In the genomic region with DNA sequence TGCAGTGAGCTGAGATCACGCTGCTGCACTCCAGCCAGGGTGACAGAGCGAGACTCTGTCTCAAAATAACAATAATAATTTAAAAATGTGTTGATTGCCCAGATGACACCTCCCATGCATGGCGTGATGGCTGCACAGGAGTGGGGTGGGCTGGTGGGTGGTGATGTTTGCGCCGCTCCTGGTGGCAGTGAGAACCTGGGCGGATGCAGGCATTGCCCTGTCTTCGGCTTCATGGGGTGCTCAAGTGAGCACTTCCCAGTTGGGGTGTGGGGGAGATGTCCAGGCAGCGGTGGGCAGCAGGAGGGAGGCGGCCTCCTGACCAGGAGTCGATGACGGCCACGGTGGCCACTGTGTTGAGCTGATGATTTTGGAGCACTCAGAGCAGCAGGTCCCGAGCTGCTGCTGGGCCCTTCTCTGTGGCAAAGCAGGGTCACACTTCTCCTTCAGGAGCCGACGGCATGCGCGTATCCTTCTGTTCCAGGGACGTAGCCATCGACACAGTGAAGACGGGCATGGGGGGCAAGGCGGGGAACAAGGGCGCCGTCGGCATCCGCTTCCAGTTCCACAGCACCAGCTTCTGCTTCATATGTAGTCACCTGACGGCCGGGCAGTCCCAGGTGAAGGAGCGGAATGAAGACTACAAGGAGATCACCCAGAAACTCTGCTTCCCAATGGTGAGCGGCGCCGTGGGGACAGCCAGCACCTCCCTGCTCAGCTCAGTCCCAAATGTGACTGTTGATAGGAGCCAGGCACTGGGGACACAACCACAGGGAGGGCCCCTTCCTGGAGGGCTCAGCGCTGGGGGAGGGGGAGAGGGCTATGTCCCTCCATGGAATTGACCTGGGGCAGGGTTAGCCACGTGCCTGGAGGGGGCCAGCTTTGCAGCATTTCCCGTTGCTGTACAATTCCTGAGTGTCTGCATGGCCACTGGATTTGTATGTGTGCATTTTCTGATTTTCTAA, we compare ENCODE assay signal across 2 cellular contexts.
TF ChIP-seq lines count a peak whose summit lies in the region.

No MANE protein-coding gene starts in this region.

TF ChIP-seq in SK-N-SH, 30 proteins besides CTCF, POLR2A, EP300 and RAD21:
- TF ChIP-seq JUND (IDR thresholded peaks at IDR 0.05) (no peak), MEF2A (IDR thresholded peaks at IDR 0.05; ENCODE audit: borderline replicate concordance, low read depth) (no peak), TAF1 (IDR thresholded peaks at IDR 0.05; ENCODE audit: borderline replicate concordance, low read depth, low read length) (no peak), ELF1 (IDR thresholded peaks at IDR 0.05) (no peak), MXI1 (IDR thresholded peaks at IDR 0.05; ENCODE audit: low read depth, low read length) (no peak), RXRA (IDR thresholded peaks at IDR 0.05; ENCODE audit: borderline replicate concordance, low read depth) (no peak), GABPA (IDR thresholded peaks at IDR 0.05; ENCODE audit: low read depth) (no peak), TCF12 (IDR thresholded peaks at IDR 0.05) (no peak), REST (IDR thresholded peaks at IDR 0.05; ENCODE audit: low read depth, low read length) (no peak), NFIC (IDR thresholded peaks at IDR 0.05; ENCODE audit: borderline replicate concordance) (no peak), YY1 (IDR thresholded peaks at IDR 0.05; ENCODE audit: low read depth) (no peak), RFX5 (IDR thresholded peaks at IDR 0.05; ENCODE audit: low read length) (no peak), SIN3A (IDR thresholded peaks at IDR 0.05; ENCODE audit: borderline replicate concordance, low read depth, low read length) (no peak), SMC3 (IDR thresholded peaks at IDR 0.05; ENCODE audit: low read depth, low read length) (no peak)
- TF ChIP-seq, protein P1, sequence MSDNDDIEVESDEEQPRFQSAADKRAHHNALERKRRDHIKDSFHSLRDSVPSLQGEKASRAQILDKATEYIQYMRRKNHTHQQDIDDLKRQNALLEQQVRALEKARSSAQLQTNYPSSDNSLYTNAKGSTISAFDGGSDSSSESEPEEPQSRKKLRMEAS (IDR thresholded peaks at IDR 0.05; ENCODE audit: low read depth), result no peak
- TF ChIP-seq, protein P2, sequence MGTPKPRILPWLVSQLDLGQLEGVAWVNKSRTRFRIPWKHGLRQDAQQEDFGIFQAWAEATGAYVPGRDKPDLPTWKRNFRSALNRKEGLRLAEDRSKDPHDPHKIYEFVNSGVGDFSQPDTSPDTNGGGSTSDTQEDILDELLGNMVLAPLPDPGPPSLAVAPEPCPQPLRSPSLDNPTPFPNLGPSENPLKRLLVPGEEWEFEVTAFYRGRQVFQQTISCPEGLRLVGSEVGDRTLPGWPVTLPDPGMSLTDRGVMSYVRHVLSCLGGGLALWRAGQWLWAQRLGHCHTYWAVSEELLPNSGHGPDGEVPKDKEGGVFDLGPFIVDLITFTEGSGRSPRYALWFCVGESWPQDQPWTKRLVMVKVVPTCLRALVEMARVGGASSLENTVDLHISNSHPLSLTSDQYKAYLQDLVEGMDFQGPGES (IDR thresholded peaks at IDR 0.05; ENCODE audit: low read depth, low read length), result no peak

TF ChIP-seq in endothelial cell of umbilical vein, 7 proteins besides CTCF, POLR2A, EP300 and RAD21:
- TF ChIP-seq, protein P1 (IDR thresholded peaks at IDR 0.05; ENCODE audit: insufficient read depth, insufficient read length), result no peak
- no peak for TF ChIP-seq POLR2AphosphoS5 (IDR thresholded peaks at IDR 0.05; ENCODE audit: insufficient read depth, low read depth, low read length)
- no peak for TF ChIP-seq GATA2 (IDR thresholded peaks at IDR 0.05; ENCODE audit: insufficient read depth, insufficient read length, low read depth, low read length)
